ENCODE assay signal across 16 cellular contexts in genomic region chr5:157613385-157614245, GRCh38. TPM values are rescaled to one million over a fixed set of nuclear protein-coding genes. Genes with fewer than 3 reads are reported as not detected.
DNase-seq lines count a peak whose midpoint lies in the region; ATAC-seq and FAIRE-seq lines count a peak whose summit lies in the region.
"Had no signal": no experiment of that assay in that cellular context is flagged by ENCODE, and none has a peak within 500 bp of the region (broad histone marks: within the 10 kb centered on the region; RNA-seq: fewer than 3 reads in every experiment).

No MANE protein-coding gene starts in this region.

- H3K9me3 Mint-ChIP-seq in activated T-cell treated with anti-CD3 and anti-CD28 coated beads, Interleukin-2, amount 50 U/mL, for 72 hours: no peaks in the 10 kb centered on the region

- H3K27me3 Mint-ChIP-seq in activated T-cell treated with anti-CD3 and anti-CD28 coated beads, Interleukin-2, amount 50 U/mL, for 72 hours (ENCODE audit: low read depth): no peaks in the 10 kb centered on the region

- H3K36me3 ChIP-seq in SJCRH30 (no peaks in the 10 kb centered on the region), small intestine (ENCODE audit: control insufficient read depth in 2 of 2, insufficient read depth in 2 of 2, low read length in 2 of 2) (no peaks in the 10 kb centered on the region)
- H3K36me3 ChIP-seq: adrenal gland, prostate gland, vagina had no signal

- peak overlapping the region; percentile 62 to 89 for H3K4me3 Mint-ChIP-seq in activated T-cell treated with anti-CD3 and anti-CD28 coated beads, Interleukin-2, amount 50 U/mL, for 72 hours

- 60 to 65% (median 64%) methylated on average over 11 of the region's 11 CpGs for WGBS in small intestine, 3 donors

- H3K4me3 ChIP-seq in SJCRH30 (no peak overlapping the region), small intestine (ENCODE audit: low read depth in 1 of 2, low read length in 2 of 2) (no peak overlapping the region)
- H3K4me3 ChIP-seq: adrenal gland, prostate gland, vagina had no signal

- H3K27ac ChIP-seq in SJCRH30: peak overlapping the region; percentile 100
- H3K27ac ChIP-seq in small intestine (ENCODE audit: low read depth in 1 of 2, low read length in 1 of 2): peak overlapping the region in 1 of 2 donors; percentile 86
- H3K27ac ChIP-seq: adrenal gland, prostate gland, vagina had no signal

- H3K27me3 ChIP-seq in SJCRH30: no peaks in the 10 kb centered on the region
- H3K27me3 ChIP-seq in small intestine (ENCODE audit: control insufficient read depth in 2 of 2, insufficient read depth in 2 of 2, low read length in 2 of 2): no peaks in the 10 kb centered on the region
- H3K27me3 ChIP-seq: adrenal gland, vagina had no signal

- H3K36me3 Mint-ChIP-seq in activated T-cell treated with anti-CD3 and anti-CD28 coated beads, Interleukin-2, amount 50 U/mL, for 72 hours (ENCODE audit: insufficient read depth in 2 of 2): no peaks in the 10 kb centered on the region

- DNase-seq in activated T-cell treated with anti-CD3 and anti-CD28 coated beads, Interleukin-2, amount 50 U/mL, for 72 hours: no peak
- DNase-seq in activated T-cell treated with anti-CD3 and anti-CD28 coated beads for 4 hours: no peak
- no peak for DNase-seq in SJCRH30
- DNase-seq in amniotic epithelial cell (ENCODE audit: low read depth): peak; percentile 38
- peak; percentile 20 for DNase-seq in small intestine
- no peak for DNase-seq in NCI-H1105 (lab: John Stamatoyannopoulos, UW)
- no peak for DNase-seq in NCI-H2171 (lab: John Stamatoyannopoulos, UW)
- no peak for DNase-seq in effector CD8-positive, alpha-beta T cell (lab: John Stamatoyannopoulos, UW)
- DNase-seq: activated CD4-positive, CD25-positive, alpha-beta regulatory T cell; EL; SIG-M5 had no signal

- FAIRE-seq in small intestine (lab: Jason Lieb, UNC): no peak
- FAIRE-seq: colon, H54 had no signal

- peaks cover 41% of the 10 kb centered on the region for H3K4me1 Mint-ChIP-seq in activated T-cell treated with anti-CD3 and anti-CD28 coated beads, Interleukin-2, amount 50 U/mL, for 72 hours (ENCODE audit: low read depth)

- peaks cover 2% of the 10 kb centered on the region for H3K9me3 ChIP-seq in SJCRH30 (replicated peaks)
- H3K9me3 ChIP-seq in small intestine (ENCODE audit: control insufficient read depth, low read depth): no peaks in the 10 kb centered on the region
- H3K9me3 ChIP-seq: adrenal gland, prostate gland, vagina had no signal

- ATAC-seq in activated T-cell treated with anti-CD3 and anti-CD28 coated beads, Interleukin-2, amount 50 U/mL, for 72 hours (replicated peaks in 1 of 2): peak; percentile 32 to 58

- H3K4me1 ChIP-seq in SJCRH30 (peaks cover 47% of the 10 kb centered on the region), small intestine (ENCODE audit: control insufficient read depth in 2 of 2, insufficient read depth in 1 of 2, low read depth in 1 of 2, low read length in 1 of 2) (peaks cover 0 to 2% of the 10 kb centered on the region in 2 donors)
- H3K4me1 ChIP-seq: adrenal gland, prostate gland, vagina had no signal

- peak overlapping the region; percentile 93 for H3K27ac Mint-ChIP-seq in activated T-cell treated with anti-CD3 and anti-CD28 coated beads, Interleukin-2, amount 50 U/mL, for 72 hours

RNA-seq across cellular contexts. Expression of gene ADAM19, which starts 38.0 kb away (rescaled TPM):
- 100 to 1,000 TPM in 1 of 2 donors, 10 to 100 TPM in 1; 50.2 to 127 TPM for total RNA-seq in activated T-cell treated with anti-CD3 and anti-CD28 coated beads, Interleukin-2, amount 50 U/mL, for 72 hours
- 45.1 and 50.0 TPM in 2 replicates for total RNA-seq in SJCRH30 (2014; rRNA removed; shearing (Covaris generic))
- polyA plus RNA-seq in small intestine: 1 to 10 TPM in 1 of 3 donors, under 1 TPM in 2; 0.67 to 3.6 (median 0.81) TPM

RNA-seq across cellular contexts. Expression of gene SOX30, which starts 38.6 kb away (rescaled TPM):
- total RNA-seq in activated T-cell treated with anti-CD3 and anti-CD28 coated beads, Interleukin-2, amount 50 U/mL, for 72 hours: 1 to 10 TPM in 1 of 2 donors, under 1 TPM in 1; 0.34 to 2.0 TPM
- total RNA-seq in SJCRH30 (2014; rRNA removed; shearing (Covaris generic)): 0.13 TPM in 1 of 2 replicates, not detected in the other
- under 1 TPM in 2 of 3 donors, not detected in 1; 0.15 to 0.22 TPM for polyA plus RNA-seq in small intestine
- total RNA-seq: vagina had no signal

RNA-seq across cellular contexts. Expression of gene C5orf52, which starts 57.7 kb away (rescaled TPM):
- total RNA-seq in activated T-cell treated with anti-CD3 and anti-CD28 coated beads, Interleukin-2, amount 50 U/mL, for 72 hours: not detected
- not detected in 2 replicates for total RNA-seq in SJCRH30 (2014; rRNA removed; shearing (Covaris generic))
- under 1 TPM in 1 of 3 donors, not detected in 2; 0.22 TPM for polyA plus RNA-seq in small intestine
- total RNA-seq: adrenal gland, vagina had no signal
- polyA plus RNA-seq: adrenal gland had no signal

Comparison
In these comparisons a context has a peak if more than half of its experiments do, and no peak if none do; other contexts are left out.
1. DNase-seq: peak in amniotic epithelial cell (single experiment) and small intestine (single experiment); none in activated T-cell treated with anti-CD3 and anti-CD28 coated beads, Interleukin-2, amount 50 U/mL, for 72 hours (0 of 2), activated T-cell treated with anti-CD3 and anti-CD28 coated beads for 4 hours (single experiment), SJCRH30 (0 of 2), NCI-H1105 (single experiment), NCI-H2171 (single experiment) and effector CD8-positive, alpha-beta T cell (single experiment).